8 cellular contexts compared by ENCODE assay signal in the genomic region with DNA sequence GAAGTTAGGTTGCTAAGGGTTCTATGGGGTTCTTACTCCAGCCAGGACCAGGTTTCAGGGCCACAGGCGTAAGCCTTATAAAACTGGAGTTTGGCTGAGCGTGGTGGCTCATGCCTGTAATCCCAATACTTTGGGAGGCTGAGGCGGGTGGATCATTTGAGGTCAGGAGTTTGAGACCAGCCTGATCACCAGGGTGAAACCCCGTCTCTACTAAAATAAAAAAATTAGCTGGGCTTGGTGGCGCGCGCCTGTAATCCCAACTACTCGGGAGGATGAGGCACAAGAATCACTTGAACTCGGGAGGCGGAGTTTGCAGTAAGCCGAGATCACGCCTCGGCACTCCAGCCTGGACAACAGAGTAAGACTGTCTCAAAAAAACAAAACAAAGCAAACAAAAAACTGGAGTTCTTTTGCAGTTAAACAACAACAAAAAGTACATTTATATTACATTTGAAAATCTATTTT. TPM values are rescaled to one million over a fixed set of nuclear protein-coding genes. Genes with fewer than 3 reads are reported as not detected.
DNase-seq lines count a peak whose midpoint lies in the region; ATAC-seq and TF ChIP-seq lines count a peak whose summit lies in the region.

No MANE protein-coding gene starts in this region.

- H3K9ac ChIP-seq in NT2/D1 (ENCODE audit: insufficient read length, low read depth): no peak overlapping the region

- H3K36me3 ChIP-seq in NT2/D1 (ENCODE audit: insufficient read depth, insufficient read length, low read length) (peaks cover 10% of the 10 kb centered on the region), neuron (ENCODE audit: insufficient read depth, low read length) (peaks cover 5% of the 10 kb centered on the region)

- peak overlapping the region; percentile 97 to 100 (median 98) for H3K27ac Mint-ChIP-seq in CD14-positive monocyte
- H3K27ac Mint-ChIP-seq in effector memory CD8-positive, alpha-beta T cell: peak overlapping the region; percentile 98 to 99

- intact Hi-C loops in CD14-positive monocyte (cut with micrococcal nuclease): loop anchor here (2.0 to 5.0 kb wide), 3 partner anchors 34 to 96 kb away; a partner anchor contains a TSS

- peak overlapping the region; percentile 91 to 94 for H3K4me3 Mint-ChIP-seq in CD14-positive monocyte
- H3K4me3 Mint-ChIP-seq in effector memory CD8-positive, alpha-beta T cell: peak overlapping the region; percentile 96 to 98

- no peak for TF ChIP-seq CTCF in CD14-positive monocyte (IDR thresholded peaks at IDR 0.05)

- DNase-seq in CD14-positive monocyte (ENCODE audit: low spot score): no peak
- DNase-seq in NT2/D1 (ENCODE audit: low read depth, low spot score): no peak
- DNase-seq in effector memory CD8-positive, alpha-beta T cell: no peak
- no peak for DNase-seq in NCI-H510A (lab: John Stamatoyannopoulos, UW)
- no peak for DNase-seq in NCI-H526 treated with DMSO at 0.1 percent for 48 hours (lab: John Stamatoyannopoulos, UW)

- H3K4me3 ChIP-seq in NT2/D1 (ENCODE audit: insufficient read length, low read depth) (peak overlapping the region; percentile 85), neuron (ENCODE audit: low read length) (peak overlapping the region; percentile 77)

- peak overlapping the region; percentile 74 for H2AFZ ChIP-seq in neuron (ENCODE audit: low read depth, low read length)

- H3K9me3 ChIP-seq in NT2/D1 (ENCODE audit: insufficient read depth, low read length) (no peaks in the 10 kb centered on the region), neuron (ENCODE audit: low read length) (no peaks in the 10 kb centered on the region)

- peaks cover 8 to 22% of the 10 kb centered on the region in 2 donors for H3K36me3 Mint-ChIP-seq in CD14-positive monocyte
- peaks cover 39% of the 10 kb centered on the region for H3K36me3 Mint-ChIP-seq in effector memory CD8-positive, alpha-beta T cell (ENCODE audit: insufficient read depth)

- no peak for ATAC-seq in effector memory CD8-positive, alpha-beta T cell (replicated peaks)
- ATAC-seq in HG03520 (IDR thresholded peaks at IDR 0.05; ENCODE audit: unreplicated experiment): no peak
- no peak for ATAC-seq in GM19467 (IDR thresholded peaks at IDR 0.05; ENCODE audit: unreplicated experiment)

- H3K9me3 Mint-ChIP-seq in CD14-positive monocyte: no peaks in the 10 kb centered on the region
- no peaks in the 10 kb centered on the region for H3K9me3 Mint-ChIP-seq in effector memory CD8-positive, alpha-beta T cell

- H3K27me3 Mint-ChIP-seq in CD14-positive monocyte (ENCODE audit: low read depth in 3 of 3): peaks cover 0 to 2% (median 0%) of the 10 kb centered on the region in 3 donors
- H3K27me3 Mint-ChIP-seq in effector memory CD8-positive, alpha-beta T cell: no peaks in the 10 kb centered on the region

- H3K4me1 ChIP-seq in NT2/D1 (ENCODE audit: insufficient read depth, insufficient read length) (no peaks in the 10 kb centered on the region), neuron (ENCODE audit: insufficient read depth, low read length) (peaks cover 8% of the 10 kb centered on the region)

- no peaks in the 10 kb centered on the region for H3K27me3 ChIP-seq in NT2/D1 (ENCODE audit: insufficient read depth, insufficient read length)
- no peaks in the 10 kb centered on the region for H3K27me3 ChIP-seq in neuron (ENCODE audit: insufficient read depth, low read length)

- H3K4me1 Mint-ChIP-seq in CD14-positive monocyte: peaks cover 39% of the 10 kb centered on the region
- peaks cover 9 to 11% of the 10 kb centered on the region in 2 donors for H3K4me1 Mint-ChIP-seq in effector memory CD8-positive, alpha-beta T cell (ENCODE audit: low read depth in 2 of 2)

RNA-seq across cellular contexts. Expression of a gene that starts 0.3 kb away (rescaled TPM):
- 10 to 100 TPM; 31.0 to 44.3 TPM for polyA plus RNA-seq in CD14-positive monocyte

RNA-seq across cellular contexts. Expression of a gene that starts 24.5 kb away (rescaled TPM):
- 100 to 1,000 TPM; 498 to 749 TPM for polyA plus RNA-seq in CD14-positive monocyte

RNA-seq across cellular contexts. Expression of a gene that starts 44.3 kb away (rescaled TPM):
- 10 to 100 TPM; 55.8 to 60.6 TPM for polyA plus RNA-seq in CD14-positive monocyte

RNA-seq across cellular contexts. Expression of a gene that starts 44.5 kb away (rescaled TPM):
- polyA plus RNA-seq in CD14-positive monocyte: 10 to 100 TPM; 24.1 to 26.4 TPM
